8 cellular contexts compared by ENCODE assay signal in genomic region chr12:54935235-54935951, GRCh38. TPM values are rescaled to one million over a fixed set of nuclear protein-coding genes. Genes with fewer than 3 reads are reported as not detected.
DNase-seq lines count a peak whose midpoint lies in the region; ATAC-seq, FAIRE-seq and TF ChIP-seq lines count a peak whose summit lies in the region.

No MANE protein-coding gene starts in this region.

- peak; percentile 40 for DNase-seq in AG09319 (ENCODE audit: extremely low read depth, low read depth)
- peak; percentile 36 for DNase-seq in GM19239 (ENCODE audit: insufficient read length, low spot score)
- peak; percentile 72 for DNase-seq in SW480 (ENCODE audit: low spot score)
- DNase-seq in cardiac fibroblast (ENCODE audit: low read depth in 2 of 2), result peak; percentile 86 to 97
- DNase-seq in omental fat pad (ENCODE audit: low spot score), result no peak
- DNase-seq in NCI-H1417 treated with DMSO at 0.1 percent for 48 hours (lab: John Stamatoyannopoulos, UW), result no peak
- DNase-seq in NCI-H1436 treated with DMSO at 0.1 percent for 48 hours (lab: John Stamatoyannopoulos, UW), result no peak

- FAIRE-seq in GM19239 (lab: Jason Lieb, UNC), result peak; percentile 90

- H3K4me3 ChIP-seq in cardiac fibroblast (replicated peaks in 1 of 2; ENCODE audit: low read depth in 2 of 2, low read length in 2 of 2), result no peak overlapping the region

- no peak; the same call in 1 of the 2 replicates for TF ChIP-seq CTCF in AG09319 (IDR thresholded peaks at IDR 0.05; ENCODE audit: low read depth, low read length)
- TF ChIP-seq CTCF in cardiac fibroblast (IDR thresholded peaks at IDR 0.05; ENCODE audit: low read depth, low read length), result no peak
- TF ChIP-seq CTCF in omental fat pad (IDR thresholded peaks at IDR 0.05), result no peak

- ATAC-seq in HG03280 (IDR thresholded peaks at IDR 0.05; ENCODE audit: unreplicated experiment) (peak; percentile 95), omental fat pad (ENCODE audit: low FRiP score) (peak; percentile 89)

RNA-seq across cellular contexts. Expression of gene TESPA1, which starts 49.2 kb away (rescaled TPM):
- 1 to 10 TPM; 1.3 to 3.6 (median 2.0) TPM for total RNA-seq in omental fat pad

Comparison
In these comparisons a context has a peak if more than half of its experiments do, and no peak if none do; other contexts are left out.
1. DNase-seq: peak in AG09319 (single experiment), GM19239 (single experiment), SW480 (single experiment) and cardiac fibroblast (2 of 2); none in omental fat pad (single experiment), NCI-H1417 treated with DMSO at 0.1 percent for 48 hours (single experiment) and NCI-H1436 treated with DMSO at 0.1 percent for 48 hours (single experiment).